Comparison of ENCODE assay signal across 1 cellular context in genomic region chr10:68334672-68335467, GRCh38.
TF ChIP-seq lines count a peak whose summit lies in the region.

No MANE protein-coding gene starts in this region.

TF ChIP-seq in GM12878, 131 proteins besides CTCF, POLR2A, EP300 and RAD21 (continued from another document):
- TF ChIP-seq ZNF24 (IDR thresholded peaks at IDR 0.05) = no peak
- 0 out of 2 replicates have a peak, but pooled peaks have one; percentile 0 for TF ChIP-seq PML (IDR thresholded peaks at IDR 0.05; ENCODE audit: low read length)
- TF ChIP-seq BHLHE40 (IDR thresholded peaks at IDR 0.05; ENCODE audit: borderline replicate concordance in 1 of 2, low read depth in 2 of 2, low read length in 1 of 2) = no peak
